15 cellular contexts compared by ENCODE assay signal in the genomic region with DNA sequence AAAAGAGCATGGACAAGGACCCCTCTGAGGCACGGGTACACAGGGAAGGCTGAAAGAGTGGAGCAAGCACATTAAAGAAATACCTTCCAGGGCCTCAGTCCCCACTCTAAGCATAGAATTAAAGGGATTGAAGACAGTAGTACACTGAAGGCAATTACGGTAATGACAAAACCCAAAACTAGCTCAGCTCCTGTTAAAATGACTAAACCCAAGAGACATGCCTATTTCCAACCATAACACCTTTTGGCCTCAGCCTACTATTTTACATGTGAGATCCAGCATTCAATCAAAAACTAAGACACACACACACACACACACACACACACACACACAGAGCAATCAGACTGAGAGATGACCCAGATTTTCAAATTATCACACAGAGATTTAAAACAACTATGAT.
"Had no signal": no experiment of that assay in that cellular context is flagged by ENCODE, and none has a peak within 500 bp of the region (broad histone marks: within the 10 kb centered on the region; RNA-seq: fewer than 3 reads in every experiment).

No MANE protein-coding gene starts in this region.

- DNase-seq: activated CD4-positive, alpha-beta T cell treated with anti-CD3 and anti-CD28 coated beads, Interleukin-2, amount 50 U/mL, for 48 hours; activated CD4-positive, CD25-positive, alpha-beta regulatory T cell; activated CD8-positive, alpha-beta memory T cell treated with anti-CD3 and anti-CD28 coated beads, Interleukin-2, amount 10 ng/mL, durations not matched to agents 7 days and 5 days; activated naive CD4-positive, alpha-beta T cell; activated T-cell treated with anti-CD3 and anti-CD28 coated beads, Interleukin-2, amount 50 U/mL, for 4 hours; caudate nucleus; effector memory CD4-positive, alpha-beta T cell; hypothalamus; left cardiac atrium; naive thymus-derived CD4-positive, alpha-beta T cell; small intestine; upper lobe of left lung had no signal

- H3K27ac ChIP-seq: right atrium auricular region, suprapubic skin, upper lobe of left lung had no signal

- H3K27me3 ChIP-seq: right atrium auricular region, suprapubic skin, upper lobe of left lung had no signal

- ATAC-seq: activated CD8-positive, alpha-beta memory T cell treated with anti-CD3 and anti-CD28 coated beads, Interleukin-2, amount 10 ng/mL, durations not matched to agents 7 days and 5 days; activated T-cell treated with anti-CD3 and anti-CD28 coated beads, Interleukin-2, amount 50 U/mL, for 4 hours; left cardiac atrium; naive thymus-derived CD4-positive, alpha-beta T cell had no signal

- H3K27me3 Mint-ChIP-seq: activated CD8-positive, alpha-beta memory T cell treated with anti-CD3 and anti-CD28 coated beads, Interleukin-2, amount 10 ng/mL, durations not matched to agents 7 days and 5 days; naive thymus-derived CD4-positive, alpha-beta T cell had no signal

- FAIRE-seq: small intestine, TTC549 had no signal

- H3K4me3 ChIP-seq: right atrium auricular region, suprapubic skin, upper lobe of left lung had no signal

- H3K27ac Mint-ChIP-seq: activated CD8-positive, alpha-beta memory T cell treated with anti-CD3 and anti-CD28 coated beads, Interleukin-2, amount 10 ng/mL, durations not matched to agents 7 days and 5 days; naive thymus-derived CD4-positive, alpha-beta T cell had no signal

- H3K9me3 ChIP-seq: right atrium auricular region, suprapubic skin, upper lobe of left lung had no signal

- H3K4me3 Mint-ChIP-seq: activated CD8-positive, alpha-beta memory T cell treated with anti-CD3 and anti-CD28 coated beads, Interleukin-2, amount 10 ng/mL, durations not matched to agents 7 days and 5 days; activated T-cell treated with anti-CD3 and anti-CD28 coated beads, Interleukin-2, amount 50 U/mL, for 4 hours; naive thymus-derived CD4-positive, alpha-beta T cell had no signal

- H3K9me3 Mint-ChIP-seq: activated T-cell treated with anti-CD3 and anti-CD28 coated beads, Interleukin-2, amount 50 U/mL, for 4 hours; naive thymus-derived CD4-positive, alpha-beta T cell had no signal
